16 cellular contexts compared by ENCODE assay signal in genomic region chr11:14619580-14619979, GRCh38. TPM values are rescaled to one million over a fixed set of nuclear protein-coding genes. Genes with fewer than 3 reads are reported as not detected.
DNase-seq lines count a peak whose midpoint lies in the region; ATAC-seq and TF ChIP-seq lines count a peak whose summit lies in the region.
"Had no signal": no experiment of that assay in that cellular context is flagged by ENCODE, and none has a peak within 500 bp of the region (broad histone marks: within the 10 kb centered on the region; RNA-seq: fewer than 3 reads in every experiment).

No MANE protein-coding gene starts in this region.

- H3K27ac ChIP-seq in gastroesophageal sphincter (peak overlapping the region in 3 of 4 donors; percentile 33 to 58 (median 39)), smooth muscle cell (ENCODE audit: low read depth) (peak overlapping the region; percentile 18), vagina (no peak overlapping the region)
- H3K27ac ChIP-seq: KMS-11 had no signal

- DNase-seq in ELR (ENCODE audit: low read depth) = peak; percentile 4
- peak; percentile 34 for DNase-seq in RKO (ENCODE audit: low spot score)
- no peak for DNase-seq in smooth muscle cell (lab: John Stamatoyannopoulos, UW; ENCODE audit: unreplicated experiment)
- DNase-seq in vagina (ENCODE audit: extremely low spot score in 2 of 2) = no peak
- DNase-seq in cerebellar cortex (ENCODE audit: low spot score) = no peak
- DNase-seq: CD8-positive, alpha-beta memory T cell; DMS 273 treated with DMSO at 0.1 percent for 48 hours; EL; MG63; NCI-H1105; NCI-H187 treated with DMSO at 0.1 percent for 48 hours; SHP77 had no signal

- H3F3A ChIP-seq in smooth muscle cell (ENCODE audit: low read depth) = peaks cover 18% of the 10 kb centered on the region

- no peak overlapping the region for H3K9ac ChIP-seq in smooth muscle cell (ENCODE audit: low read depth)
- H3K9ac ChIP-seq: KMS-11 had no signal

- peak overlapping the region; percentile 1 for H3K4me2 ChIP-seq in smooth muscle cell
- H3K4me2 ChIP-seq: KMS-11 had no signal

- H3K27me3 ChIP-seq in gastroesophageal sphincter (no peaks in the 10 kb centered on the region), smooth muscle cell (ENCODE audit: low read depth) (no peaks in the 10 kb centered on the region), vagina (no peaks in the 10 kb centered on the region)
- H3K27me3 ChIP-seq: MG63 had no signal

- H3K4me3 ChIP-seq in gastroesophageal sphincter = no peak overlapping the region
- no peak overlapping the region for H3K4me3 ChIP-seq in smooth muscle cell
- no peak overlapping the region for H3K4me3 ChIP-seq in vagina
- H3K4me3 ChIP-seq: MG63 had no signal

- no peak for TF ChIP-seq CTCF in gastroesophageal sphincter (IDR thresholded peaks at IDR 0.05)
- no peak for TF ChIP-seq CTCF in smooth muscle cell (IDR thresholded peaks at IDR 0.05; ENCODE audit: borderline replicate concordance, insufficient read depth, poor library complexity, severe bottlenecking)
- no peak for TF ChIP-seq CTCF in vagina (IDR thresholded peaks at IDR 0.05)

- H3K36me3 ChIP-seq in gastroesophageal sphincter (no peaks in the 10 kb centered on the region), smooth muscle cell (ENCODE audit: low read depth) (no peaks in the 10 kb centered on the region), vagina (no peaks in the 10 kb centered on the region)
- H3K36me3 ChIP-seq: MG63 had no signal

- WGBS in gastroesophageal sphincter (ENCODE audit: low coverage in 1 of 2), 2 donors = 82 to 93% methylated on average over 1 of the region's 1 CpG
- 33% methylated on average over 1 of the region's 1 CpG for WGBS in smooth muscle cell (ENCODE audit: low lambda C conversion rate)

- no peak for TF ChIP-seq EP300 in gastroesophageal sphincter (IDR thresholded peaks at IDR 0.05)

- no peak overlapping the region for H2AFZ ChIP-seq in smooth muscle cell (ENCODE audit: low read depth)

- H3K4me1 ChIP-seq in gastroesophageal sphincter (peaks cover 0 to 36% (median 0%) of the 10 kb centered on the region in 3 donors), smooth muscle cell (ENCODE audit: low read depth) (peaks cover 13% of the 10 kb centered on the region), vagina (no peaks in the 10 kb centered on the region)

- no peaks in the 10 kb centered on the region for H3K79me2 ChIP-seq in smooth muscle cell (ENCODE audit: low read depth)

- no peak for TF ChIP-seq POLR2A in gastroesophageal sphincter (IDR thresholded peaks at IDR 0.05)
- TF ChIP-seq POLR2A in vagina (IDR thresholded peaks at IDR 0.05) = no peak

- ATAC-seq in gastroesophageal sphincter (no peak), HG02571 (IDR thresholded peaks at IDR 0.05; ENCODE audit: unreplicated experiment) (no peak)
- ATAC-seq: Panc1 had no signal

- no peaks in the 10 kb centered on the region for H3K9me3 ChIP-seq in gastroesophageal sphincter
- no peaks in the 10 kb centered on the region for H3K9me3 ChIP-seq in smooth muscle cell (replicated peaks; ENCODE audit: low read depth)
- no peaks in the 10 kb centered on the region for H3K9me3 ChIP-seq in vagina
- H3K9me3 ChIP-seq: MG63 had no signal

- intact Hi-C loops in vagina (cut with DNase I) = no loop called here

- no peaks in the 10 kb centered on the region for H4K20me1 ChIP-seq in smooth muscle cell (ENCODE audit: low read depth)

RNA-seq across cellular contexts. Expression of gene PDE3B, which starts 24.0 kb away (rescaled TPM):
- 10 to 100 TPM; 11.7 to 21.8 (median 17.9) TPM for total RNA-seq in gastroesophageal sphincter
- 1.8 and 8.4 TPM in 2 replicates for total RNA-seq in smooth muscle cell
- polyA plus RNA-seq in smooth muscle cell = 1.7 TPM in 2 replicates
- 10.1 TPM for total RNA-seq in vagina

Comparison
In these comparisons a context has a peak if more than half of its experiments do, and no peak if none do; other contexts are left out.
1. DNase-seq: peak in ELR (single experiment) and RKO (single experiment); none in smooth muscle cell (single experiment), vagina (0 of 2) and cerebellar cortex (single experiment).